In genomic region chr9:90801175-90801506, GRCh38 we compare ENCODE assay signal across 8 cellular contexts. TPM values are rescaled to one million over a fixed set of nuclear protein-coding genes. Genes with fewer than 3 reads are reported as not detected.
DNase-seq lines count a peak whose midpoint lies in the region; ATAC-seq and TF ChIP-seq lines count a peak whose summit lies in the region.

No MANE protein-coding gene starts in this region.

- POLR2A ChIA-PET in naive thymus-derived CD8-positive, alpha-beta T cell (lab: Charles Lee), result no interaction called here

- H3K9me3 ChIP-seq in ascending aorta (no peaks in the 10 kb centered on the region), GM23248 (ENCODE audit: low read depth) (no peaks in the 10 kb centered on the region)

- H3K4me2 ChIP-seq in GM23248 (ENCODE audit: unreplicated experiment), result no peak overlapping the region

- H3K27ac ChIP-seq in ascending aorta (no peak overlapping the region), GM23248 (no peak overlapping the region)

- H3F3A ChIP-seq in GM23248 (ENCODE audit: insufficient read depth), result no peaks in the 10 kb centered on the region

- no peak for TF ChIP-seq CTCF in ascending aorta (IDR thresholded peaks at IDR 0.05)

- WGBS in GM23248 (ENCODE audit: low coverage in 1 of 2, low lambda C conversion rate in 2 of 2, missing lambda C conversion rate in 2 of 2), 2 experiments, result 10 to 11% methylated on average over 6 to 11 of the region's 11 CpGs

- H3K9me2 ChIP-seq in GM23248 (ENCODE audit: insufficient read depth), result no peaks in the 10 kb centered on the region

- no peak overlapping the region for H3K9ac ChIP-seq in GM23248

- H3K9me3 Mint-ChIP-seq in naive thymus-derived CD8-positive, alpha-beta T cell, result peaks cover 0 to 2% (median 0%) of the 10 kb centered on the region in 9 donors
- no peaks in the 10 kb centered on the region for H3K9me3 Mint-ChIP-seq in activated T-helper 2 cell treated with anti-CD3 and anti-CD28 coated beads, Interferon-gamma antibody, Interleukin-2, Interleukin-4, amounts not matched to agents 10 μg/mL and 5 μg/mL and 100 μg/mL, durations not matched to agents 14 hours and 24 hours and 36 hours

- in situ Hi-C loops in GM23248 (cut with MboI), result no loop called here

- no peak overlapping the region for H3K27ac Mint-ChIP-seq in naive thymus-derived CD8-positive, alpha-beta T cell
- no peak overlapping the region for H3K27ac Mint-ChIP-seq in activated T-helper 2 cell treated with anti-CD3 and anti-CD28 coated beads, Interferon-gamma antibody, Interleukin-2, Interleukin-4, amounts not matched to agents 10 μg/mL and 5 μg/mL and 100 μg/mL, durations not matched to agents 14 hours and 24 hours and 36 hours

- H3K4me1 ChIP-seq in ascending aorta, result peaks cover 0 to 4% of the 10 kb centered on the region in 2 donors
- H3K4me1 ChIP-seq in GM23248 (ENCODE audit: insufficient read depth), result no peaks in the 10 kb centered on the region

- H3K27me3 Mint-ChIP-seq in naive thymus-derived CD8-positive, alpha-beta T cell, result peaks cover 33 to 97% (median 52%) of the 10 kb centered on the region in 5 donors
- H3K27me3 Mint-ChIP-seq in activated T-helper 2 cell treated with anti-CD3 and anti-CD28 coated beads, Interferon-gamma antibody, Interleukin-2, Interleukin-4, amounts not matched to agents 10 μg/mL and 5 μg/mL and 100 μg/mL, durations not matched to agents 14 hours and 24 hours and 36 hours (ENCODE audit: low read depth), result peaks cover 77% of the 10 kb centered on the region

- no peak for DNase-seq in ascending aorta (ENCODE audit: low spot score in 2 of 2)
- DNase-seq in naive thymus-derived CD8-positive, alpha-beta T cell, result no peak
- no peak for DNase-seq in GDM1 (lab: John Stamatoyannopoulos, UW)
- DNase-seq in GM23248, result no peak
- no peak for DNase-seq in activated T-helper 2 cell treated with anti-CD3 and anti-CD28 coated beads, Interferon-gamma antibody, Interleukin-2, Interleukin-4, amounts not matched to agents 10 μg/mL and 5 μg/mL and 100 μg/mL, durations not matched to agents 14 hours and 24 hours and 36 hours (ENCODE audit: low spot score)

- H3K4me3 Mint-ChIP-seq in naive thymus-derived CD8-positive, alpha-beta T cell, result peak overlapping the region in 7 of 10 donors; percentile 27 to 83 (median 54)
- no peak overlapping the region for H3K4me3 Mint-ChIP-seq in activated T-helper 2 cell treated with anti-CD3 and anti-CD28 coated beads, Interferon-gamma antibody, Interleukin-2, Interleukin-4, amounts not matched to agents 10 μg/mL and 5 μg/mL and 100 μg/mL, durations not matched to agents 14 hours and 24 hours and 36 hours (ENCODE audit: low read depth)

- ATAC-seq in GM18873 (IDR thresholded peaks at IDR 0.05; ENCODE audit: low FRiP score, unreplicated experiment) (peak; percentile 14), HG03108 (IDR thresholded peaks at IDR 0.05; ENCODE audit: unreplicated experiment) (peak; percentile 10), HG02970 (IDR thresholded peaks at IDR 0.05; ENCODE audit: low FRiP score, unreplicated experiment) (no peak)
- no peak for ATAC-seq in naive thymus-derived CD8-positive, alpha-beta T cell

- H3K27me3 ChIP-seq in ascending aorta, result no peaks in the 10 kb centered on the region
- H3K27me3 ChIP-seq in GM23248 (replicated peaks; ENCODE audit: insufficient read depth), result peaks cover 38% of the 10 kb centered on the region

- H3K79me2 ChIP-seq in GM23248 (ENCODE audit: insufficient read depth), result no peaks in the 10 kb centered on the region

- intact Hi-C loops in ascending aorta (cut with DNase I), result no loop called here
- intact Hi-C loops in activated T-helper 2 cell treated with anti-CD3 and anti-CD28 coated beads, Interferon-gamma antibody, Interleukin-2, Interleukin-4, amounts not matched to agents 10 μg/mL and 5 μg/mL and 100 μg/mL, durations not matched to agents 14 hours and 24 hours and 36 hours (cut with micrococcal nuclease), result no loop called here

- H3K4me3 ChIP-seq in ascending aorta, result peak overlapping the region; percentile 4 to 55
- no peak overlapping the region for H3K4me3 ChIP-seq in GM23248

- H3K36me3 ChIP-seq in ascending aorta (no peaks in the 10 kb centered on the region), GM23248 (ENCODE audit: low read depth) (no peaks in the 10 kb centered on the region)

- H3K4me1 Mint-ChIP-seq in naive thymus-derived CD8-positive, alpha-beta T cell, result peaks cover 0 to 51% (median 6%) of the 10 kb centered on the region in 4 donors
- H3K4me1 Mint-ChIP-seq in activated T-helper 2 cell treated with anti-CD3 and anti-CD28 coated beads, Interferon-gamma antibody, Interleukin-2, Interleukin-4, amounts not matched to agents 10 μg/mL and 5 μg/mL and 100 μg/mL, durations not matched to agents 14 hours and 24 hours and 36 hours (ENCODE audit: low read depth), result peaks cover 1% of the 10 kb centered on the region

- H3K36me3 Mint-ChIP-seq in naive thymus-derived CD8-positive, alpha-beta T cell, result no peaks in the 10 kb centered on the region
- no peaks in the 10 kb centered on the region for H3K36me3 Mint-ChIP-seq in activated T-helper 2 cell treated with anti-CD3 and anti-CD28 coated beads, Interferon-gamma antibody, Interleukin-2, Interleukin-4, amounts not matched to agents 10 μg/mL and 5 μg/mL and 100 μg/mL, durations not matched to agents 14 hours and 24 hours and 36 hours (ENCODE audit: low read depth)

- no peaks in the 10 kb centered on the region for H4K20me1 ChIP-seq in GM23248 (ENCODE audit: insufficient read depth)

- H2AFZ ChIP-seq in GM23248, result no peak overlapping the region

RNA-seq across cellular contexts. Expression of gene SYK, which starts 0.5 kb away (rescaled TPM):
- total RNA-seq in ascending aorta, result 3.2 TPM
- 1 to 10 TPM; 7.5 to 9.4 TPM for total RNA-seq in naive thymus-derived CD8-positive, alpha-beta T cell
- polyA plus RNA-seq in naive thymus-derived CD8-positive, alpha-beta T cell, result under 1 TPM; 0.25 to 0.54 (median 0.37) TPM
- not detected in 2 replicates for total RNA-seq in GM23248 (2014; rRNA removed; shearing (Covaris generic))
- polyA plus RNA-seq in GM23248 (2016; fragmentation: Nextera tagmentation; extraction: Ambion mirVana), result 0.18 TPM in 1 of 2 replicates, not detected in the other
- 0.23 and 0.80 TPM in 2 replicates for total RNA-seq in activated T-helper 2 cell treated with anti-CD3 and anti-CD28 coated beads, Interferon-gamma antibody, Interleukin-2, Interleukin-4, amounts not matched to agents 10 μg/mL and 5 μg/mL and 100 μg/mL, durations not matched to agents 14 hours and 24 hours and 36 hours

Comparison
In these comparisons a context has a peak if more than half of its experiments do, and no peak if none do; other contexts are left out.
1. ATAC-seq: peak in GM18873 (single experiment) and HG03108 (single experiment); none in naive thymus-derived CD8-positive, alpha-beta T cell (0 of 2) and HG02970 (single experiment).